1 cellular context compared by ENCODE assay signal in genomic region chr18:8814206-8814605, GRCh38.
TF ChIP-seq lines count a peak whose summit lies in the region.

No MANE protein-coding gene starts in this region.

TF ChIP-seq in SK-N-SH, 30 proteins besides CTCF, POLR2A, EP300 and RAD21:
- TF ChIP-seq, protein P1, sequence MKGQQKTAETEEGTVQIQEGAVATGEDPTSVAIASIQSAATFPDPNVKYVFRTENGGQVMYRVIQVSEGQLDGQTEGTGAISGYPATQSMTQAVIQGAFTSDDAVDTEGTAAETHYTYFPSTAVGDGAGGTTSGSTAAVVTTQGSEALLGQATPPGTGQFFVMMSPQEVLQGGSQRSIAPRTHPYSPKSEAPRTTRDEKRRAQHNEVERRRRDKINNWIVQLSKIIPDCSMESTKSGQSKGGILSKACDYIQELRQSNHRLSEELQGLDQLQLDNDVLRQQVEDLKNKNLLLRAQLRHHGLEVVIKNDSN (IDR thresholded peaks at IDR 0.05; ENCODE audit: borderline replicate concordance, low read depth) = no peak
- TF ChIP-seq NRF1 (IDR thresholded peaks at IDR 0.05; ENCODE audit: low read depth, low read length) = no peak
- TF ChIP-seq, protein P2, sequence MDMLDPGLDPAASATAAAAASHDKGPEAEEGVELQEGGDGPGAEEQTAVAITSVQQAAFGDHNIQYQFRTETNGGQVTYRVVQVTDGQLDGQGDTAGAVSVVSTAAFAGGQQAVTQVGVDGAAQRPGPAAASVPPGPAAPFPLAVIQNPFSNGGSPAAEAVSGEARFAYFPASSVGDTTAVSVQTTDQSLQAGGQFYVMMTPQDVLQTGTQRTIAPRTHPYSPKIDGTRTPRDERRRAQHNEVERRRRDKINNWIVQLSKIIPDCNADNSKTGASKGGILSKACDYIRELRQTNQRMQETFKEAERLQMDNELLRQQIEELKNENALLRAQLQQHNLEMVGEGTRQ (IDR thresholded peaks at IDR 0.05; ENCODE audit: borderline replicate concordance, low read depth, low read length) = no peak
- TF ChIP-seq, protein P3, sequence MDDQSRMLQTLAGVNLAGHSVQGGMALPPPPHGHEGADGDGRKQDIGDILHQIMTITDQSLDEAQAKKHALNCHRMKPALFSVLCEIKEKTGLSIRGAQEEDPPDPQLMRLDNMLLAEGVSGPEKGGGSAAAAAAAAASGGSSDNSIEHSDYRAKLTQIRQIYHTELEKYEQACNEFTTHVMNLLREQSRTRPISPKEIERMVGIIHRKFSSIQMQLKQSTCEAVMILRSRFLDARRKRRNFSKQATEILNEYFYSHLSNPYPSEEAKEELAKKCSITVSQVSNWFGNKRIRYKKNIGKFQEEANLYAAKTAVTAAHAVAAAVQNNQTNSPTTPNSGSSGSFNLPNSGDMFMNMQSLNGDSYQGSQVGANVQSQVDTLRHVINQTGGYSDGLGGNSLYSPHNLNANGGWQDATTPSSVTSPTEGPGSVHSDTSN (IDR thresholded peaks at IDR 0.05) = no peak
- TF ChIP-seq GABPA (IDR thresholded peaks at IDR 0.05; ENCODE audit: low read depth) = no peak
- TF ChIP-seq TCF12 (IDR thresholded peaks at IDR 0.05) = peak; percentile 11; the same call in 1 of the 2 replicates
- no peak for TF ChIP-seq SIN3A (IDR thresholded peaks at IDR 0.05; ENCODE audit: borderline replicate concordance, low read depth, low read length)
- TF ChIP-seq, protein P4, sequence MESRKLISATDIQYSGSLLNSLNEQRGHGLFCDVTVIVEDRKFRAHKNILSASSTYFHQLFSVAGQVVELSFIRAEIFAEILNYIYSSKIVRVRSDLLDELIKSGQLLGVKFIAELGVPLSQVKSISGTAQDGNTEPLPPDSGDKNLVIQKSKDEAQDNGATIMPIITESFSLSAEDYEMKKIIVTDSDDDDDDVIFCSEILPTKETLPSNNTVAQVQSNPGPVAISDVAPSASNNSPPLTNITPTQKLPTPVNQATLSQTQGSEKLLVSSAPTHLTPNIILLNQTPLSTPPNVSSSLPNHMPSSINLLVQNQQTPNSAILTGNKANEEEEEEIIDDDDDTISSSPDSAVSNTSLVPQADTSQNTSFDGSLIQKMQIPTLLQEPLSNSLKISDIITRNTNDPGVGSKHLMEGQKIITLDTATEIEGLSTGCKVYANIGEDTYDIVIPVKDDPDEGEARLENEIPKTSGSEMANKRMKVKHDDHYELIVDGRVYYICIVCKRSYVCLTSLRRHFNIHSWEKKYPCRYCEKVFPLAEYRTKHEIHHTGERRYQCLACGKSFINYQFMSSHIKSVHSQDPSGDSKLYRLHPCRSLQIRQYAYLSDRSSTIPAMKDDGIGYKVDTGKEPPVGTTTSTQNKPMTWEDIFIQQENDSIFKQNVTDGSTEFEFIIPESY (IDR thresholded peaks at IDR 0.05; ENCODE audit: borderline replicate concordance, low read depth) = no peak
